ENCODE assay signal across 15 cellular contexts in the genomic region with DNA sequence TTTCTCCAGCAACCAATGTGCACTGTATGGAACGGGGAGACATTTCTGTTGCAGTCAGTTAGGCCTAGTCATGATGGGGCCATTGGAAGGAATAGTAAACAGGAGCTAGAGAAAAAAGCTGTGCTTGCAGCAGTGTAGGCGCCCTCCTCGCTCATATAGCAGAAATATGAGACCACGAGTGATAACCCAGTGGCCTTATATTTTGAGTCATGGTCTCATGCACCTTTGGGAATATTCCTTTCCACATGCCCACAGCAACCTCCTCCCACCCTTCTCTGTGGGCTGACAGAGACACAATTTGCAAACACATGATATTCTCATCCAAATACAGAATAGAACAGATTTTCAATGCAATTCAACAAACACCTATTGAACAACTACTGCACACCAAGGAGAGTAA.
DNase-seq lines count a peak whose midpoint lies in the region; ATAC-seq and TF ChIP-seq lines count a peak whose summit lies in the region.
"Had no signal": no experiment of that assay in that cellular context is flagged by ENCODE, and none has a peak within 500 bp of the region (broad histone marks: within the 10 kb centered on the region; RNA-seq: fewer than 3 reads in every experiment).

No MANE protein-coding gene starts in this region.

- H3K4me3 Mint-ChIP-seq in GM23338 (no peak overlapping the region), endothelial cell (ENCODE audit: unreplicated experiment) (no peak overlapping the region)
- H3K4me3 Mint-ChIP-seq: CD4-positive, alpha-beta T cell; H9 had no signal

- H3K27ac ChIP-seq in GM23338 (ENCODE audit: low read depth) (no peak overlapping the region), Panc1 (ENCODE audit: low read length) (peak overlapping the region; percentile 31; the same call in 1 of the 2 replicates), parathyroid adenoma (peak overlapping the region; percentile 97)
- H3K27ac ChIP-seq: 22Rv1, A549, C4-2B had no signal

- no peak overlapping the region for H3K4me2 ChIP-seq in GM23338
- H3K4me2 ChIP-seq in parathyroid adenoma (ENCODE audit: low read length): no peak overlapping the region
- H3K4me2 ChIP-seq: A549 had no signal

- in situ Hi-C loops in Panc1 (cut with HindIII; ENCODE audit: low pct_unique_long_range_greater_than_20kb, low sequenced_read_pairs): no loop called here

- H3K27ac Mint-ChIP-seq in GM23338 (no peak overlapping the region), endothelial cell (ENCODE audit: unreplicated experiment) (no peak overlapping the region)
- H3K27ac Mint-ChIP-seq: CD4-positive, alpha-beta T cell; H9 had no signal

- H3K36me3 Mint-ChIP-seq in GM23338 (ENCODE audit: low read depth) (peaks cover 9% of the 10 kb centered on the region; the same call in 2 of the 3 replicates), endothelial cell (ENCODE audit: low read depth, unreplicated experiment) (no peaks in the 10 kb centered on the region)

- no peaks in the 10 kb centered on the region for H3K27me3 ChIP-seq in GM23338 (ENCODE audit: insufficient read depth)
- no peaks in the 10 kb centered on the region for H3K27me3 ChIP-seq in Panc1 (ENCODE audit: control insufficient read depth, insufficient read depth, low read length)
- H3K27me3 ChIP-seq in parathyroid adenoma (ENCODE audit: control insufficient read depth, insufficient read depth, low read length): no peaks in the 10 kb centered on the region

- H3K9ac ChIP-seq in parathyroid adenoma: peak overlapping the region; percentile 31

- H3K4me3 ChIP-seq in GM23338 (no peak overlapping the region), Panc1 (ENCODE audit: low read depth in 2 of 2, low read length in 2 of 2) (no peak overlapping the region), choroid plexus epithelial cell (ENCODE audit: low read depth, low read length) (no peak overlapping the region), parathyroid adenoma (ENCODE audit: low read depth, low read length) (no peak overlapping the region)
- H3K4me3 ChIP-seq: A549 had no signal

- H3K9me3 ChIP-seq in Panc1 (ENCODE audit: control insufficient read depth, insufficient read depth, low read depth, low read length) (no peaks in the 10 kb centered on the region), parathyroid adenoma (ENCODE audit: control insufficient read depth, low read length) (no peaks in the 10 kb centered on the region)
- H3K9me3 ChIP-seq: A549, Caco-2 had no signal

- intact Hi-C loops in Panc1 (cut with micrococcal nuclease; ENCODE audit: unreplicated experiment): no loop called here

- TF ChIP-seq CTCF in GM23338 (conservative IDR thresholded peaks at IDR 0.05; ENCODE audit: low read depth in 2 of 2) (no peak), Panc1 (IDR thresholded peaks at IDR 0.05) (no peak), choroid plexus epithelial cell (conservative IDR thresholded peaks at IDR 0.05; ENCODE audit: low read depth, low read length) (no peak), parathyroid adenoma (IDR thresholded peaks at IDR 0.05) (no peak), endothelial cell (IDR thresholded peaks at IDR 0.05; ENCODE audit: unreplicated experiment) (no peak), GM20000 (IDR thresholded peaks at IDR 0.05; ENCODE audit: extremely low read depth, missing control alignments) (no peak)

- no peak for ATAC-seq in GM23338
- no peak for ATAC-seq in Panc1
- ATAC-seq: A549 had no signal

- H3K4me1 Mint-ChIP-seq in GM23338: peaks cover 24% of the 10 kb centered on the region
- peaks cover 18% of the 10 kb centered on the region for H3K4me1 Mint-ChIP-seq in endothelial cell (ENCODE audit: unreplicated experiment)

- DNase-seq in GM23338 (ENCODE audit: low spot score) (no peak), Panc1 (ENCODE audit: low read depth, low spot score) (no peak), choroid plexus epithelial cell (ENCODE audit: low read depth) (peak; percentile 53), endothelial cell (ENCODE audit: low spot score) (no peak), GM20000 (ENCODE audit: low spot score) (no peak), germinal center (ENCODE audit: low spot score) (no peak)
- DNase-seq: AML-193; Caco-2; CD4-positive, alpha-beta T cell; H9; IMR-90 had no signal

- POLR2A ChIA-PET in Panc1 (lab: Charles Lee): no interaction called here

- H3K79me2 ChIP-seq in GM23338 (replicated peaks; ENCODE audit: insufficient read depth): no peaks in the 10 kb centered on the region
- H3K79me2 ChIP-seq in parathyroid adenoma: no peaks in the 10 kb centered on the region

- H4K20me1 ChIP-seq in GM23338 (replicated peaks; ENCODE audit: insufficient read depth): no peaks in the 10 kb centered on the region

- H3K27me3 Mint-ChIP-seq in GM23338 (ENCODE audit: insufficient read depth, low read depth, poor library complexity): peaks cover 16% of the 10 kb centered on the region
- peaks cover 2% of the 10 kb centered on the region for H3K27me3 Mint-ChIP-seq in endothelial cell (ENCODE audit: unreplicated experiment)

- CTCF ChIA-PET in Panc1 (lab: Charles Lee): no interaction called here

- H2AFZ ChIP-seq in GM23338 (0 out of 2 replicates have a peak overlapping the region, but pooled peaks have one; percentile 18), parathyroid adenoma (peak overlapping the region; percentile 49)

- H3K9me2 ChIP-seq in GM23338 (ENCODE audit: insufficient read depth): peaks cover 8% of the 10 kb centered on the region; the same call in 1 of the 2 replicates

- H3K9me3 Mint-ChIP-seq in GM23338: peaks cover 3% of the 10 kb centered on the region; the same call in 2 of the 3 replicates
- no peaks in the 10 kb centered on the region for H3K9me3 Mint-ChIP-seq in endothelial cell (ENCODE audit: unreplicated experiment)
- H3K9me3 Mint-ChIP-seq: CD4-positive, alpha-beta T cell had no signal

- H3F3A ChIP-seq in GM23338 (replicated peaks; ENCODE audit: low read depth): no peaks in the 10 kb centered on the region

- H3K36me3 ChIP-seq in GM23338 (ENCODE audit: insufficient read depth) (no peaks in the 10 kb centered on the region), Panc1 (ENCODE audit: control insufficient read depth, insufficient read depth, low read length) (no peaks in the 10 kb centered on the region), parathyroid adenoma (ENCODE audit: control insufficient read depth, insufficient read depth, low read length) (no peaks in the 10 kb centered on the region)

- no TSS peak for BruUV-seq in Panc1 (replicated peaks; lab: Mats Ljungman, UMichigan)

- H3K4me1 ChIP-seq in GM23338 (ENCODE audit: insufficient read depth) (peaks cover 24% of the 10 kb centered on the region), Panc1 (ENCODE audit: control insufficient read depth, insufficient read depth, low read length) (no peaks in the 10 kb centered on the region), parathyroid adenoma (peaks cover 59% of the 10 kb centered on the region)
- H3K4me1 ChIP-seq: A549, Caco-2 had no signal

TF ChIP-seq in GM23338, 12 proteins besides CTCF, POLR2A, EP300 and RAD21 (continues in another document):
- TF ChIP-seq ZNF331 (CRISPR knock-in tag; IDR thresholded peaks at IDR 0.05; ENCODE audit: low read depth): no peak
- TF ChIP-seq JUNB (IDR thresholded peaks at IDR 0.05; ENCODE audit: unreplicated experiment): no peak
